In genomic region chr2:85327757-85328617, GRCh38 we compare ENCODE assay signal across 1 cellular context.
TF ChIP-seq lines count a peak whose summit lies in the region.

TSS of gene TGOLN2 (minus strand) at chr2:85327989. CDS start at chr2:85327962, 27 bp downstream.

TF ChIP-seq in HepG2, 621 proteins besides CTCF, POLR2A, EP300 and RAD21 (continued from another document and continues in another):
- peak; percentile 96; the same call in 1 of the 2 replicates for TF ChIP-seq ZBTB4 (CRISPR knock-in tag; IDR thresholded peaks at IDR 0.05; ENCODE audit: borderline replicate concordance)
- TF ChIP-seq ZUFSP (CRISPR knock-in tag; IDR thresholded peaks at IDR 0.05; ENCODE audit: borderline replicate concordance): no peak
- TF ChIP-seq FUBP1 (CRISPR knock-in tag; IDR thresholded peaks at IDR 0.05; ENCODE audit: borderline replicate concordance): 0 out of 2 replicates have a peak, but pooled peaks have one; percentile 79
- peak; percentile 96 for TF ChIP-seq ZXDC (CRISPR knock-in tag; IDR thresholded peaks at IDR 0.05)
- TF ChIP-seq ZBTB10 (CRISPR knock-in tag; IDR thresholded peaks at IDR 0.05; ENCODE audit: borderline replicate concordance): peak; percentile 82; the same call in 1 of the 2 replicates
- peak; percentile 98; the same call in 1 of the 2 replicates for TF ChIP-seq NFKB2 (CRISPR knock-in tag; IDR thresholded peaks at IDR 0.05; ENCODE audit: borderline replicate concordance)
- peak; percentile 100 for TF ChIP-seq RBFOX2 (IDR thresholded peaks at IDR 0.05; ENCODE audit: low read depth, low read length)
- peak; percentile 96 for TF ChIP-seq ZNF781 (CRISPR knock-in tag; IDR thresholded peaks at IDR 0.05; ENCODE audit: borderline replicate concordance, not compliant biosample characterization)
- TF ChIP-seq MTF1 (CRISPR knock-in tag; IDR thresholded peaks at IDR 0.05): peak; percentile 88
- TF ChIP-seq ZNF101 (CRISPR knock-in tag; IDR thresholded peaks at IDR 0.05; ENCODE audit: borderline replicate concordance, low read depth): no peak
- peak; percentile 94 for TF ChIP-seq ZNF501 (CRISPR knock-in tag; IDR thresholded peaks at IDR 0.05)
- TF ChIP-seq MZF1 (CRISPR knock-in tag; IDR thresholded peaks at IDR 0.05; ENCODE audit: borderline replicate concordance): peak; percentile 94
- peak; percentile 97 for TF ChIP-seq HOXA3 (CRISPR knock-in tag; IDR thresholded peaks at IDR 0.05)
- TF ChIP-seq ZEB1 (IDR thresholded peaks at IDR 0.05; ENCODE audit: insufficient replicate concordance, low read depth): peak; percentile 29
- peak; percentile 80 for TF ChIP-seq JUN (CRISPR knock-in tag; IDR thresholded peaks at IDR 0.05)
- no peak for TF ChIP-seq NCOA5 (CRISPR knock-in tag; IDR thresholded peaks at IDR 0.05)
- TF ChIP-seq SAFB2 (CRISPR knock-in tag; IDR thresholded peaks at IDR 0.05; ENCODE audit: borderline replicate concordance, low read depth): peak; percentile 87; the same call in 1 of the 2 replicates
- peak; percentile 63; the same call in 1 of the 2 replicates for TF ChIP-seq ZNF558 (CRISPR knock-in tag; IDR thresholded peaks at IDR 0.05; ENCODE audit: borderline replicate concordance)
- 0 out of 2 replicates have a peak, but pooled peaks have one; percentile 64 for TF ChIP-seq TBP (CRISPR knock-in tag; IDR thresholded peaks at IDR 0.05)
- TF ChIP-seq E2F1 (CRISPR knock-in tag; IDR thresholded peaks at IDR 0.05): peak; percentile 98
- peak; percentile 98 for TF ChIP-seq KDM5B (CRISPR knock-in tag; IDR thresholded peaks at IDR 0.05; ENCODE audit: borderline replicate concordance)
- peak; percentile 97 for TF ChIP-seq KDM2A (CRISPR knock-in tag; IDR thresholded peaks at IDR 0.05; ENCODE audit: borderline replicate concordance, low read depth)
- TF ChIP-seq ZNF18 (CRISPR knock-in tag; IDR thresholded peaks at IDR 0.05; ENCODE audit: insufficient replicate concordance): peak; percentile 81
- TF ChIP-seq TFDP2 (CRISPR knock-in tag; IDR thresholded peaks at IDR 0.05): peak; percentile 98
- 0 out of 2 replicates have a peak, but pooled peaks have one; percentile 44 for TF ChIP-seq RCOR2 (CRISPR knock-in tag; IDR thresholded peaks at IDR 0.05)
- TF ChIP-seq SRF (IDR thresholded peaks at IDR 0.05; ENCODE audit: low read depth, low read length): no peak
- peak; percentile 26; the same call in 1 of the 2 replicates for TF ChIP-seq ARID3A (IDR thresholded peaks at IDR 0.05; ENCODE audit: low read depth, low read length)
- no peak for TF ChIP-seq EZH2 (conservative IDR thresholded peaks at IDR 0.05; ENCODE audit: low read depth, low read length)
- peak; percentile 92; the same call in 1 of the 2 replicates for TF ChIP-seq ZSCAN20 (CRISPR knock-in tag; IDR thresholded peaks at IDR 0.05; ENCODE audit: borderline replicate concordance)
